ENCODE assay signal across 2 cellular contexts in genomic region chr17:74544991-74545441, GRCh38.
TF ChIP-seq lines count a peak whose summit lies in the region.

No MANE protein-coding gene starts in this region.

TF ChIP-seq in HepG2, 621 proteins besides CTCF, POLR2A, EP300 and RAD21 (continues in another document):
- TF ChIP-seq ATRX (CRISPR knock-in tag; IDR thresholded peaks at IDR 0.05; ENCODE audit: borderline replicate concordance), result no peak
- TF ChIP-seq THAP7 (CRISPR knock-in tag; IDR thresholded peaks at IDR 0.05), result no peak
- TF ChIP-seq CERS6 (CRISPR knock-in tag; IDR thresholded peaks at IDR 0.05), result no peak
- no peak for TF ChIP-seq SMAD1 (CRISPR knock-in tag; IDR thresholded peaks at IDR 0.05; ENCODE audit: borderline replicate concordance, low read depth)
- TF ChIP-seq MED1 (CRISPR knock-in tag; IDR thresholded peaks at IDR 0.05), result no peak
- TF ChIP-seq BCL3 (CRISPR knock-in tag; IDR thresholded peaks at IDR 0.05), result no peak
- TF ChIP-seq ONECUT2 (CRISPR knock-in tag; IDR thresholded peaks at IDR 0.05), result no peak
- peak; percentile 79 for TF ChIP-seq MNT (IDR thresholded peaks at IDR 0.05)
- TF ChIP-seq CREB1 (IDR thresholded peaks at IDR 0.05), result peak; percentile 69; the same call in 1 of the 2 replicates
- TF ChIP-seq CREB1 (CRISPR knock-in tag; IDR thresholded peaks at IDR 0.05), result no peak
- TF ChIP-seq BATF2 (CRISPR knock-in tag; IDR thresholded peaks at IDR 0.05), result no peak
- TF ChIP-seq MIER2 (CRISPR knock-in tag; IDR thresholded peaks at IDR 0.05), result no peak
- TF ChIP-seq NR3C1 (CRISPR knock-in tag; IDR thresholded peaks at IDR 0.05), result no peak
- no peak for TF ChIP-seq ZNF768 (CRISPR knock-in tag; IDR thresholded peaks at IDR 0.05)
- TF ChIP-seq E2F2 (CRISPR knock-in tag; IDR thresholded peaks at IDR 0.05; ENCODE audit: borderline replicate concordance), result no peak
- TF ChIP-seq MIER3 (CRISPR knock-in tag; IDR thresholded peaks at IDR 0.05; ENCODE audit: borderline replicate concordance), result no peak
- no peak for TF ChIP-seq SAFB2 (CRISPR knock-in tag; IDR thresholded peaks at IDR 0.05; ENCODE audit: borderline replicate concordance, low read depth)
- no peak for TF ChIP-seq ATF4 (CRISPR knock-in tag; IDR thresholded peaks at IDR 0.05)
- no peak for TF ChIP-seq ZNF124 (CRISPR knock-in tag; IDR thresholded peaks at IDR 0.05)
- TF ChIP-seq IKZF4 (CRISPR knock-in tag; IDR thresholded peaks at IDR 0.05; ENCODE audit: borderline replicate concordance, low read depth, not compliant biosample characterization), result no peak

TF ChIP-seq in K562, 482 proteins besides CTCF, POLR2A, EP300 and RAD21:
- TF ChIP-seq HBP1 (CRISPR knock-in tag; IDR thresholded peaks at IDR 0.05), result peak; percentile 77; the same call in 1 of the 2 replicates
- TF ChIP-seq ZBTB43 (CRISPR knock-in tag; IDR thresholded peaks at IDR 0.05), result 0 out of 2 replicates have a peak, but pooled peaks have one; percentile 78
- no peak for TF ChIP-seq SAP30 (IDR thresholded peaks at IDR 0.05; ENCODE audit: borderline replicate concordance, insufficient read depth, low read depth, low read length, poor library complexity, severe bottlenecking)
- TF ChIP-seq ELF4 (CRISPR knock-in tag; IDR thresholded peaks at IDR 0.05), result peak; percentile 83
- no peak for TF ChIP-seq SIRT6 (IDR thresholded peaks at IDR 0.05; ENCODE audit: low read depth, low read length)
